In the genomic region with DNA sequence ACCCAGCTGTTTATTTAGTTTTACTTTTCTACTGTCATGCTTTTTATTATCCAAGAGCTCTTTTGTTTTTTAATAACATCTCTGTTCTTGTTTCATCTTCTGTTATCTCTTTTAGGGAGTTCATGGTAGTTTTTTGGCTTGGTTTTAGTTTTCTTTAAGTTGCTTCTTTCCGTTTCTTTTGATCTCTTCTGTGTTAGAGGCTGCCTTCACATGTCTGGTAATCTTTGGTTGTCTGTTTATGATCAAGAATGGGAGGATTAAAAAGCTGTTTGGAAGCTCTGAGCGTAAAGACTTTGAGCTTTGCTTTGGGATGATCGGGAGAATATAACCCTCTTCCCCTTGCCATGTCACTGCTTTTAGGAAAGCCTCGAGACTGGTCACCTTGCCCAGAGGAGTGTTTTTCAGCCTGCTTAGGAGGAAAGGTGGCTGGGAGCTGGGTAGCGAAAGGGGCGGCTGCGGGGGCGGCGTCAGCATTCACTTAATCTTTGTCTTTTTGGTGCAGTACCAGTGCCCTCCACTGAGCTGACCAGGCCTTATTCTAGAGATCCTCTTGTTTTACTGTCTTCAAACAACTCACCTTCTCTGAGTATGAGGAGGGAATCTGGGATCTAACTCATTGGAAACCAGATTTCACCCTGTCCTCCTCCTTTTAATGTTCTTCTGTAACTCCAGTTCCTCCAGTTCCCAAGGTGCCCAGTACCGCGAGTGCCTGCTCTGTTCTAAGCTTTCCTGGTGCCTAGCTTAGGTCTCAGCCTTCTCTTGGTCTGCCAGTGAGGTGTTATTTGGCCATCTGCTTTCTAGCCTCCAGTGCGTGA, we compare ENCODE assay signal across 8 cellular contexts. TPM values are rescaled to one million over a fixed set of nuclear protein-coding genes. Genes with fewer than 3 reads are reported as not detected.
A peak's percentile ranks its signal among the peaks of the same experiment; 100 is the strongest.
DNase-seq lines count a peak whose midpoint lies in the region; ATAC-seq and TF ChIP-seq lines count a peak whose summit lies in the region.

No MANE protein-coding gene starts in this region.

- 0 out of 2 replicates have a peak, but pooled peaks cover 2% of the 10 kb centered on the region for H3K4me1 ChIP-seq in HEK293 (ENCODE audit: control insufficient read depth, insufficient read depth, low read length)

- ATAC-seq in HG03175 (IDR thresholded peaks at IDR 0.05; ENCODE audit: unreplicated experiment) (no peak), GM21390 (IDR thresholded peaks at IDR 0.05; ENCODE audit: unreplicated experiment) (no peak)

- H3K9me3 ChIP-seq in HEK293 (ENCODE audit: control insufficient read depth, insufficient read depth, low read depth, low read length) = no peaks in the 10 kb centered on the region

- H3K36me3 ChIP-seq in HEK293 (ENCODE audit: control insufficient read depth in 2 of 2, insufficient read depth in 1 of 2, low read length in 2 of 2) = peaks cover 41 to 74% of the 10 kb centered on the region in 2 experiments; a peak in 2 of 3 replicates

- DNase-seq in 8988T (peak; percentile 64), cardiac fibroblast (ENCODE audit: low read depth in 2 of 2) (peak; percentile 57 to 62), mesenteric fat pad (ENCODE audit: low spot score) (peak; percentile 57)
- DNase-seq in activated CD4-positive, CD25-positive, alpha-beta regulatory T cell (lab: John Stamatoyannopoulos, UW) = peak; percentile 21 to 24 (median 23)
- peak; percentile 23 to 57 for DNase-seq in stimulated activated CD8-positive, alpha-beta memory T cell treated with anti-CD3 and anti-CD28 coated beads, Interleukin-7, amount 100 ng/mL, for 1 hour (ENCODE audit: low read depth in 2 of 2)

- CTCF ChIA-PET in HEK293 (lab: Yijun Ruan, JAX) = interaction anchor here (0.6 to 2.8 kb wide), 12 partner anchors 9 to 467 kb away, joined by 3 to 8 read pairs (median 4); a partner anchor contains a TSS

- no peak overlapping the region for H3K27ac ChIP-seq in HEK293 (ENCODE audit: extremely low read depth, low read depth, low read length)

- POLR2A ChIA-PET in HEK293 (lab: Yijun Ruan, JAX) = interaction anchor here (0.8 to 1.7 kb wide), 2 partner anchors 16 to 471 kb away, joined by 6 to 9 read pairs; a partner anchor contains a TSS

- H3K4me3 ChIP-seq in HEK293 (ENCODE audit: low read depth, low read length) = no peak overlapping the region
- H3K4me3 ChIP-seq in cardiac fibroblast (replicated peaks in 1 of 2; ENCODE audit: low read depth in 2 of 2, low read length in 2 of 2) = no peak overlapping the region

- TF ChIP-seq CTCF in HEK293 (tag by site-specific recombination; IDR thresholded peaks at IDR 0.05) = no peak
- TF ChIP-seq CTCF in cardiac fibroblast (IDR thresholded peaks at IDR 0.05; ENCODE audit: low read depth, low read length) = peak; percentile 63

TF ChIP-seq in HEK293, 187 proteins besides CTCF, POLR2A, EP300 and RAD21 (continues in another document):
- no peak for TF ChIP-seq ZNF121 (tag by site-specific recombination; IDR thresholded peaks at IDR 0.05)
- no peak for TF ChIP-seq ZNF501 (tag by site-specific recombination; IDR thresholded peaks at IDR 0.05)
- no peak for TF ChIP-seq KLF10 (tag by site-specific recombination; IDR thresholded peaks at IDR 0.05)
- TF ChIP-seq, protein P1, sequence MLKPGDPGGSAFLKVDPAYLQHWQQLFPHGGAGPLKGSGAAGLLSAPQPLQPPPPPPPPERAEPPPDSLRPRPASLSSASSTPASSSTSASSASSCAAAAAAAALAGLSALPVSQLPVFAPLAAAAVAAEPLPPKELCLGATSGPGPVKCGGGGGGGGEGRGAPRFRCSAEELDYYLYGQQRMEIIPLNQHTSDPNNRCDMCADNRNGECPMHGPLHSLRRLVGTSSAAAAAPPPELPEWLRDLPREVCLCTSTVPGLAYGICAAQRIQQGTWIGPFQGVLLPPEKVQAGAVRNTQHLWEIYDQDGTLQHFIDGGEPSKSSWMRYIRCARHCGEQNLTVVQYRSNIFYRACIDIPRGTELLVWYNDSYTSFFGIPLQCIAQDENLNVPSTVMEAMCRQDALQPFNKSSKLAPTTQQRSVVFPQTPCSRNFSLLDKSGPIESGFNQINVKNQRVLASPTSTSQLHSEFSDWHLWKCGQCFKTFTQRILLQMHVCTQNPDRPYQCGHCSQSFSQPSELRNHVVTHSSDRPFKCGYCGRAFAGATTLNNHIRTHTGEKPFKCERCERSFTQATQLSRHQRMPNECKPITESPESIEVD (tag by site-specific recombination; IDR thresholded peaks at IDR 0.05) = peak; percentile 24; the same call in 1 of the 2 replicates
- TF ChIP-seq ZNF707 (tag by site-specific recombination; IDR thresholded peaks at IDR 0.05) = no peak
- no peak for TF ChIP-seq ZNF311 (tag by site-specific recombination; IDR thresholded peaks at IDR 0.05; ENCODE audit: borderline replicate concordance)
- TF ChIP-seq, protein P2, sequence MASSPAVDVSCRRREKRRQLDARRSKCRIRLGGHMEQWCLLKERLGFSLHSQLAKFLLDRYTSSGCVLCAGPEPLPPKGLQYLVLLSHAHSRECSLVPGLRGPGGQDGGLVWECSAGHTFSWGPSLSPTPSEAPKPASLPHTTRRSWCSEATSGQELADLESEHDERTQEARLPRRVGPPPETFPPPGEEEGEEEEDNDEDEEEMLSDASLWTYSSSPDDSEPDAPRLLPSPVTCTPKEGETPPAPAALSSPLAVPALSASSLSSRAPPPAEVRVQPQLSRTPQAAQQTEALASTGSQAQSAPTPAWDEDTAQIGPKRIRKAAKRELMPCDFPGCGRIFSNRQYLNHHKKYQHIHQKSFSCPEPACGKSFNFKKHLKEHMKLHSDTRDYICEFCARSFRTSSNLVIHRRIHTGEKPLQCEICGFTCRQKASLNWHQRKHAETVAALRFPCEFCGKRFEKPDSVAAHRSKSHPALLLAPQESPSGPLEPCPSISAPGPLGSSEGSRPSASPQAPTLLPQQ (tag by site-specific recombination; IDR thresholded peaks at IDR 0.05) = no peak
- TF ChIP-seq, protein P3, sequence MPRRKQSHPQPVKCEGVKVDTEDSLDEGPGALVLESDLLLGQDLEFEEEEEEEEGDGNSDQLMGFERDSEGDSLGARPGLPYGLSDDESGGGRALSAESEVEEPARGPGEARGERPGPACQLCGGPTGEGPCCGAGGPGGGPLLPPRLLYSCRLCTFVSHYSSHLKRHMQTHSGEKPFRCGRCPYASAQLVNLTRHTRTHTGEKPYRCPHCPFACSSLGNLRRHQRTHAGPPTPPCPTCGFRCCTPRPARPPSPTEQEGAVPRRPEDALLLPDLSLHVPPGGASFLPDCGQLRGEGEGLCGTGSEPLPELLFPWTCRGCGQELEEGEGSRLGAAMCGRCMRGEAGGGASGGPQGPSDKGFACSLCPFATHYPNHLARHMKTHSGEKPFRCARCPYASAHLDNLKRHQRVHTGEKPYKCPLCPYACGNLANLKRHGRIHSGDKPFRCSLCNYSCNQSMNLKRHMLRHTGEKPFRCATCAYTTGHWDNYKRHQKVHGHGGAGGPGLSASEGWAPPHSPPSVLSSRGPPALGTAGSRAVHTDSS (tag by site-specific recombination; IDR thresholded peaks at IDR 0.05) = no peak
- no peak for TF ChIP-seq ZNF140 (tag by site-specific recombination; IDR thresholded peaks at IDR 0.05)
- peak; percentile 54; the same call in 1 of the 2 replicates for TF ChIP-seq ZFHX2 (tag by site-specific recombination; conservative IDR thresholded peaks at IDR 0.05)
- TF ChIP-seq ZNF658 (tag by site-specific recombination; IDR thresholded peaks at IDR 0.05) = no peak
- TF ChIP-seq ZNF366 (tag by site-specific recombination; conservative IDR thresholded peaks at IDR 0.05) = 0 out of 2 replicates have a peak, but pooled peaks have one; percentile 42
- TF ChIP-seq ZEB2 (tag by site-specific recombination; IDR thresholded peaks at IDR 0.05) = no peak
- no peak for TF ChIP-seq MYNN (tag by site-specific recombination; IDR thresholded peaks at IDR 0.05; ENCODE audit: borderline replicate concordance)
- TF ChIP-seq ZNF768 (tag by site-specific recombination; IDR thresholded peaks at IDR 0.05) = no peak
- TF ChIP-seq, protein P4, sequence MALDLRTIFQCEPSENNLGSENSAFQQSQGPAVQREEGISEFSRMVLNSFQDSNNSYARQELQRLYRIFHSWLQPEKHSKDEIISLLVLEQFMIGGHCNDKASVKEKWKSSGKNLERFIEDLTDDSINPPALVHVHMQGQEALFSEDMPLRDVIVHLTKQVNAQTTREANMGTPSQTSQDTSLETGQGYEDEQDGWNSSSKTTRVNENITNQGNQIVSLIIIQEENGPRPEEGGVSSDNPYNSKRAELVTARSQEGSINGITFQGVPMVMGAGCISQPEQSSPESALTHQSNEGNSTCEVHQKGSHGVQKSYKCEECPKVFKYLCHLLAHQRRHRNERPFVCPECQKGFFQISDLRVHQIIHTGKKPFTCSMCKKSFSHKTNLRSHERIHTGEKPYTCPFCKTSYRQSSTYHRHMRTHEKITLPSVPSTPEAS (tag by site-specific recombination; IDR thresholded peaks at IDR 0.05) = no peak
- TF ChIP-seq ZNF174 (tag by site-specific recombination; IDR thresholded peaks at IDR 0.05) = no peak
- TF ChIP-seq KLF9 (tag by site-specific recombination; IDR thresholded peaks at IDR 0.05; ENCODE audit: low read depth) = 0 out of 2 replicates have a peak, but pooled peaks have one; percentile 13
- TF ChIP-seq PRDM1 (tag by site-specific recombination; IDR thresholded peaks at IDR 0.05) = peak; percentile 78
- TF ChIP-seq, protein P5, sequence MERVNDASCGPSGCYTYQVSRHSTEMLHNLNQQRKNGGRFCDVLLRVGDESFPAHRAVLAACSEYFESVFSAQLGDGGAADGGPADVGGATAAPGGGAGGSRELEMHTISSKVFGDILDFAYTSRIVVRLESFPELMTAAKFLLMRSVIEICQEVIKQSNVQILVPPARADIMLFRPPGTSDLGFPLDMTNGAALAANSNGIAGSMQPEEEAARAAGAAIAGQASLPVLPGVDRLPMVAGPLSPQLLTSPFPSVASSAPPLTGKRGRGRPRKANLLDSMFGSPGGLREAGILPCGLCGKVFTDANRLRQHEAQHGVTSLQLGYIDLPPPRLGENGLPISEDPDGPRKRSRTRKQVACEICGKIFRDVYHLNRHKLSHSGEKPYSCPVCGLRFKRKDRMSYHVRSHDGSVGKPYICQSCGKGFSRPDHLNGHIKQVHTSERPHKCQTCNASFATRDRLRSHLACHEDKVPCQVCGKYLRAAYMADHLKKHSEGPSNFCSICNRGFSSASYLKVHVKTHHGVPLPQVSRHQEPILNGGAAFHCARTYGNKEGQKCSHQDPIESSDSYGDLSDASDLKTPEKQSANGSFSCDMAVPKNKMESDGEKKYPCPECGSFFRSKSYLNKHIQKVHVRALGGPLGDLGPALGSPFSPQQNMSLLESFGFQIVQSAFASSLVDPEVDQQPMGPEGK (tag by site-specific recombination; IDR thresholded peaks at IDR 0.05) = no peak
- no peak for TF ChIP-seq ZNF138 (tag by site-specific recombination; IDR thresholded peaks at IDR 0.05; ENCODE audit: borderline replicate concordance)

RNA-seq across cellular contexts. Expression of a gene that starts 15.5 kb away (rescaled TPM):
- 34.7 TPM for total RNA-seq in mesenteric fat pad

RNA-seq across cellular contexts. Expression of a gene that starts 29.0 kb away (rescaled TPM):
- total RNA-seq in mesenteric fat pad = 2.1 TPM

RNA-seq across cellular contexts. Expression of a gene that starts 57.2 kb away (rescaled TPM):
- 98.5 TPM for total RNA-seq in mesenteric fat pad
